ENCODE assay signal across 27 cellular contexts in the genomic region with DNA sequence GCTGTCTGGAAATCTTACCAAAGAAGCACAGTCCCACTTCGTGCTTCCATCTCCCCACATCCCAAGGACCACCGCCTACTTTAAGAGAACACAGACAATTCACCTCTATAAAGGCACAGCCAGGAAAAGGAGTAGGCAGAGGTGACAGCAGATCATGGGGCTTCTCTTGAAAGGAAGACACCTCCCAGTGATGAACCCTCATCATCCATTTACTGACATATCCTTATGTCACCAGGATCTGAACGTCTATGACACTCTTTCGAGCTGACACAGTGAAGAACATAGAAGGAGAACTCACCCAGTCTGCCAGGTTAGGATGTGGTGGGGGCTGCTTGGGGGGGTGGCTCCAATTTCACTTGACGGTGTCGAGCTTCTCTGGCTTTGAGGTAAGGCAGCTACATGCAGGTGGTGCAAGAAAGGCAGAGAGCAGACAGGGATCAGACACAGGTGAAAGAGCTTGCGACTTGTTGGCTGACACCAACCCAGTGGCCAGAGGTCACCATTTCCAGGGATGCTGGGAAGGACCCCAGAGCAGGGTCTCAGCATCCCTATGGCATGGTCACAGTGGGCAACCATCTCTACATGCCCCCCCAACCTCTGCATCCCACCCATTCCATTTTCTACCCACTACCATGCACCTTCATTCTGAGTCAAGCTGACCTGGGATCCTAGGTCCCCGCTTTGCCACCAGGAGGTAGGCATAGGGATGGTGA.
"Had no signal": no experiment of that assay in that cellular context is flagged by ENCODE, and none has a peak within 500 bp of the region (broad histone marks: within the 10 kb centered on the region; RNA-seq: fewer than 3 reads in every experiment).

No MANE protein-coding gene starts in this region.

- H3K9me3 Mint-ChIP-seq: activated T-cell treated with anti-CD3 and anti-CD28 coated beads, Interleukin-2, amount 50 U/mL, for 4 hours; activated T-helper 2 cell treated with anti-CD3 and anti-CD28 coated beads, Interferon-gamma antibody, Interleukin-2, Interleukin-4, amounts not matched to agents 10 μg/mL and 5 μg/mL and 100 μg/mL, durations not matched to agents 14 hours and 24 hours and 36 hours; immature natural killer cell; naive thymus-derived CD4-positive, alpha-beta T cell; neural crest cell; WTC11 had no signal

- H3K27ac ChIP-seq: body of pancreas, esophagus muscularis mucosa, hepatocyte, left lung, spleen, tibial artery had no signal

- H3K4me1 Mint-ChIP-seq: neural crest cell, WTC11 had no signal

- ATAC-seq: body of pancreas; left lung; naive thymus-derived CD4-positive, alpha-beta T cell; WTC11 had no signal

- H3K9me3 ChIP-seq: body of pancreas, esophagus muscularis mucosa, left lung, spleen, tibial artery had no signal

- H3K4me1 ChIP-seq: body of pancreas had no signal

- H3K4me3 Mint-ChIP-seq: activated CD4-positive, alpha-beta T cell treated with anti-CD3 and anti-CD28 coated beads for 36 hours; activated T-cell treated with anti-CD3 and anti-CD28 coated beads, Interleukin-2, amount 50 U/mL, for 4 hours; immature natural killer cell; naive thymus-derived CD4-positive, alpha-beta T cell; neural crest cell; WTC11 had no signal

- H3K4me2 ChIP-seq: hepatocyte had no signal

- H3K4me3 ChIP-seq: body of pancreas, esophagus muscularis mucosa, hepatocyte, left lung, spleen, tibial artery had no signal

- H3K79me2 ChIP-seq: hepatocyte had no signal

- H2AFZ ChIP-seq: hepatocyte had no signal

- H3K27me3 Mint-ChIP-seq: activated CD4-positive, alpha-beta T cell treated with anti-CD3 and anti-CD28 coated beads for 36 hours; naive thymus-derived CD4-positive, alpha-beta T cell; progenitor cell of endocrine pancreas had no signal

- H3K27ac Mint-ChIP-seq: activated CD4-positive, alpha-beta T cell treated with anti-CD3 and anti-CD28 coated beads for 36 hours; activated T-helper 2 cell treated with anti-CD3 and anti-CD28 coated beads, Interferon-gamma antibody, Interleukin-2, Interleukin-4, amounts not matched to agents 10 μg/mL and 5 μg/mL and 100 μg/mL, durations not matched to agents 14 hours and 24 hours and 36 hours; progenitor cell of endocrine pancreas; WTC11 had no signal

- DNase-seq: activated CD4-positive, alpha-beta T cell treated with anti-CD3 and anti-CD28 coated beads for 36 hours; activated CD4-positive, alpha-beta T cell treated with anti-CD3 and anti-CD28 coated beads, Interleukin-2, amount 50 U/mL, for 48 hours; activated CD8-positive, alpha-beta memory T cell treated with anti-CD3 and anti-CD28 coated beads, Interleukin-2, amount 50 U/mL, for 48 hours; activated naive CD4-positive, alpha-beta T cell; activated T-cell treated with anti-CD3 and anti-CD28 coated beads, Interleukin-2, amount 50 U/mL, for 4 hours; anterior cingulate cortex; body of pancreas; dermis blood vessel endothelial cell; effector memory CD4-positive, alpha-beta T cell; glutamatergic neuron; immature natural killer cell; kidney glomerular epithelial cell; left lung; naive thymus-derived CD4-positive, alpha-beta T cell; occipital lobe; spleen; stimulated activated CD4-positive, alpha-beta T cell treated with anti-CD3 and anti-CD28 coated beads, Interleukin-4, amount 100 ng/mL, for 1 hour; stimulated activated naive CD4-positive, alpha-beta T cell; substantia nigra; T-helper 9 cell; tibial artery had no signal

- H3K27me3 ChIP-seq: body of pancreas, esophagus muscularis mucosa, hepatocyte, left lung, spleen, tibial artery had no signal
